Comparison of ENCODE assay signal across 8 cellular contexts in the genomic region with DNA sequence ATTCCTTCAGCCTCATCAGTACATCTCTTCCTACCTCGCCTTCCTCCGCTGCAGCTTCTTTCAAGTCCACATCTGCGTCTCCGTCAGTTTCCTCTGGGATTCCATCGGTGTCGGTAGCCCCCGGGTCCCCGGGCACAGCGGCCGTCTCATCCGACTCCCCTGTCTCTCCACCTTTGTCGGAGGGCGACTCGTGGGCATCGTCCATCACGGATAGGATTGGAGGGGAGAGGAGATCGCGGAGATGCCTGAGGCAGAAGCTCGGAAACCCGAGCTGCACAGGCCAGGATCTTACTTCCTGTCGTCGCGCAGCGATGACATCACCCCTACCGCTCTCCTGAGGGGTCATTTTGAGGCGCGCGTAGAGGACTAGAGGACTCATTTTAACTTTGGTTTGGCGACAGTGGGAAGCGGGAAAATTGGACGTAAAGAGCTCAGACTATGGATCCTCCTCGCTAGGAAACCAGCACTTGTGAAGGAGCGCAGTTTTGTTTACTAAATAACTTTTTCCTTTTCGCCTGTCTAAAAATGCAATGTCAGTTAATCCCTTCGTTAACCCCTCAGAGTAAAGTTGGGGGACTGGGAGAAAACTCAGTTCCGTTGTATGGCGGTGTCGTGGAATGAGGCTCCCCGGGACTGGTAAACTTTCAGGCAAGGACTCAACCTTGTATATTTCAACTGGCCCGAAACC. TPM values are rescaled to one million over a fixed set of nuclear protein-coding genes. Genes with fewer than 3 reads are reported as not detected.
DNase-seq lines count a peak whose midpoint lies in the region; ATAC-seq and TF ChIP-seq lines count a peak whose summit lies in the region.

A gene with protein sequence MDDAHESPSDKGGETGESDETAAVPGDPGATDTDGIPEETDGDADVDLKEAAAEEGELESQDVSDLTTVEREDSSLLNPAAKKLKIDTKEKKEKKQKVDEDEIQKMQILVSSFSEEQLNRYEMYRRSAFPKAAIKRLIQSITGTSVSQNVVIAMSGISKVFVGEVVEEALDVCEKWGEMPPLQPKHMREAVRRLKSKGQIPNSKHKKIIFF (minus strand): TSS at position 290 of the 688 bp plus-strand sequence. CDS start 85 bp downstream, at position 205.

- H3K4me3 ChIP-seq in BJ (ENCODE audit: low read depth, low read length), result peak within 1 kb of the TSS; percentile 65

- DNase-seq in BJ (ENCODE audit: low read depth) (peak; percentile 66), NCI-H748 treated with DMSO at 0.1 percent for 48 hours (lab: John Stamatoyannopoulos, UW) (peak; percentile 95), cortex of kidney (lab: John Stamatoyannopoulos, UW) (peak; percentile 21), left colon (peak; percentile 93 to 97)
- DNase-seq in activated CD4-positive, alpha-beta T cell treated with anti-CD3 and anti-CD28 coated beads, Interleukin-2, amount 50 U/mL, for 1 hour, result peak; percentile 90
- peak; percentile 77 to 79 for DNase-seq in stimulated activated CD4-positive, alpha-beta T cell treated with anti-CD3 and anti-CD28 coated beads, Interleukin-1b, Interleukin-23, amount 100 ng/mL, for 4 hours (ENCODE audit: low read depth in 2 of 2)

- no peaks in the 10 kb centered on the region for H3K27me3 ChIP-seq in BJ (ENCODE audit: control insufficient read depth, insufficient read depth, low read length)

- H3K36me3 ChIP-seq in BJ (ENCODE audit: control insufficient read depth, insufficient read depth, low read length), result peaks cover 1% of the 10 kb centered on the region; the same call in 1 of the 2 replicates

- CTCF ChIA-PET in BJ (lab: Yijun Ruan, JAX), result interaction anchor here (1.1 to 2.9 kb wide), 4 partner anchors 217 to 733 kb away, joined by 3 to 11 read pairs (median 4); no protein-coding TSS in a partner anchor

- TF ChIP-seq CTCF in BJ (IDR thresholded peaks at IDR 0.05; ENCODE audit: insufficient read depth, low read depth, low read length), result no peak

- ATAC-seq in GM19372 (IDR thresholded peaks at IDR 0.05; ENCODE audit: low read depth, unreplicated experiment), result peak; percentile 70
- peak; percentile 55 for ATAC-seq in HG03558 (IDR thresholded peaks at IDR 0.05; ENCODE audit: extremely low read depth, unreplicated experiment)
- peak; percentile 83 for ATAC-seq in left colon

- intact Hi-C loops in left colon (cut with DNase I, micrococcal nuclease), result no loop called here

- POLR2A ChIA-PET in BJ (lab: Charles Lee), result interaction anchor here (0.5 to 0.8 kb wide), 3 partner anchors 34 to 385 kb away, joined by 3 to 19 read pairs (median 3); a partner anchor contains a TSS

RNA-seq across cellular contexts. Expression of the gene that starts here (rescaled TPM):
- polyA plus RNA-seq in BJ (2011; rRNA removed), result 15.2 and 24.7 TPM in 2 replicates
- 6.3 and 6.8 TPM in 2 replicates for polyA minus RNA-seq in BJ (2011; rRNA and poly(A)+ RNA removed)
- 10 to 100 TPM; 21.6 to 25.0 TPM for total RNA-seq in left colon

Comparison
In these comparisons a context has a peak if more than half of its experiments do, and no peak if none do; other contexts are left out.
1. Peak in every context shown above with its lines: DNase-seq, ATAC-seq and H3K4me3 ChIP-seq.
2. DNase-seq: peak in every context shown above with its lines; median percentile 95 in NCI-H748 treated with DMSO at 0.1 percent for 48 hours; 95 in left colon; 90 in activated CD4-positive, alpha-beta T cell treated with anti-CD3 and anti-CD28 coated beads, Interleukin-2, amount 50 U/mL, for 1 hour; 78 in stimulated activated CD4-positive, alpha-beta T cell treated with anti-CD3 and anti-CD28 coated beads, Interleukin-1b, Interleukin-23, amount 100 ng/mL, for 4 hours; 66 in BJ; 21 in cortex of kidney.